ENCODE assay signal across 29 cellular contexts in the genomic region with DNA sequence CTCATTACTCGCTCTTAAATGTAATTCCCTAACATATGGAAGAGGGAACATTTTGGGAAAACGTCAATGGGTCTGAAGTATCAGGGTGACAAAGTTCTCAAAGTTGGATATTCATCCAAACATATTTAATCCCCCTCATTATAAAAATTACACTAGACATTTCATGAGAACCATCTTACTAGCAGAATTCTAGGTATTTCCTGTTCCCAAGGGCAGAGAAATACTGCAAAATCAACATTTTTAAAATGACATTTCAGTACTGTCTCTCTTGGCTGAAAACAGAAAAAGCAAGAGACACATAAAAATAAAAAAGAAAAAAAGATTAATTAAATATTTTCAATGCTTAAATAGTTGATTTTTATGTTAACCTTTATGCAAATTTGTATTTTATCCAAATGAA.
"Had no signal": no experiment of that assay in that cellular context is flagged by ENCODE, and none has a peak within 500 bp of the region (broad histone marks: within the 10 kb centered on the region; RNA-seq: fewer than 3 reads in every experiment).

No MANE protein-coding gene starts in this region.

- ATAC-seq: natural killer cell treated with Interleukin-12 subunit alpha and Interleukin-12 subunit beta and Interleukin-15 and Interleukin-18, amount 100 ng/mL, for 72 hours; psoas muscle; right cardiac atrium; right lobe of liver; stimulated activated effector memory CD8-positive, alpha-beta T cell treated with anti-CD3 and anti-CD28 coated beads, Interleukin-12 subunit alpha, Interleukin-12 subunit beta, amount 100 ng/mL, for 72 hours; stimulated activated naive B cell treated with anti-CD40 and anti-IgM and Interleukin-4, amounts not matched to agents 10 μg/mL and 1 μg/mL and 100 μg/mL, for 72 hours had no signal

- H3K4me3 ChIP-seq: ovary, psoas muscle, right lobe of liver, sigmoid colon, stomach, thoracic aorta, thyroid gland, tibial nerve, upper lobe of left lung, vagina had no signal

- H3K4me1 ChIP-seq: parathyroid adenoma, psoas muscle, right lobe of liver, sigmoid colon, stomach, thyroid gland, tibial nerve, upper lobe of left lung, vagina had no signal

- H3K27ac Mint-ChIP-seq: natural killer cell treated with Interleukin-12 subunit alpha and Interleukin-12 subunit beta and Interleukin-15 and Interleukin-18, amount 100 ng/mL, for 72 hours; nephron progenitor cell; progenitor cell of endocrine pancreas; stimulated activated effector memory CD8-positive, alpha-beta T cell treated with anti-CD3 and anti-CD28 coated beads, Interleukin-12 subunit alpha, Interleukin-12 subunit beta, amount 100 ng/mL, for 72 hours; stimulated activated naive B cell treated with anti-CD40 and anti-IgM and Interleukin-4, amounts not matched to agents 10 μg/mL and 1 μg/mL and 100 μg/mL, for 72 hours; stimulated activated naive CD8-positive, alpha-beta T cell treated with anti-CD3 and anti-CD28 coated beads, Interleukin-15, Interleukin-2, amounts not matched to agents 100 ng/mL and 50 ng/mL, for 24 hours had no signal

- H3K27me3 ChIP-seq: neutrophil, ovary, right lobe of liver, sigmoid colon, stomach, thyroid gland, tibial nerve, upper lobe of left lung, vagina had no signal

- H3K27ac ChIP-seq: neutrophil, ovary, parathyroid adenoma, psoas muscle, right lobe of liver, sigmoid colon, stomach, thyroid gland, tibial nerve, upper lobe of left lung, vagina had no signal

- DNase-seq: nephron progenitor cell; nucleus accumbens; ovary; posterior cingulate gyrus; psoas muscle; right cardiac atrium; right lobe of liver; sigmoid colon; small intestine; stimulated activated CD4-positive, alpha-beta T cell treated with anti-CD3 and anti-CD28 coated beads, Interleukin-15, amount 100 ng/mL, for 24 hours; stimulated activated CD4-positive, alpha-beta T cell treated with anti-CD3 and anti-CD28 coated beads, Interleukin-2, amount 100 ng/mL, for 24 hours; stimulated activated CD4-positive, alpha-beta T cell treated with anti-CD3 and anti-CD28 coated beads, Interleukin-2, amount 100 ng/mL, for 48 hours; stimulated activated CD4-positive, alpha-beta T cell treated with anti-CD3 and anti-CD28 coated beads, Interleukin-4, amount 100 ng/mL, for 24 hours; stimulated activated naive B cell treated with anti-CD40 and anti-IgM and Interleukin-4, amounts not matched to agents 10 μg/mL and 1 μg/mL and 100 μg/mL, for 72 hours; stimulated activated naive CD4-positive, alpha-beta T cell treated with Interleukin-2 at 50 U/mL for 16 hours; stomach; thyroid gland; trophoblast cell; upper lobe of left lung had no signal

- H3K36me3 Mint-ChIP-seq: natural killer cell treated with Interleukin-12 subunit alpha and Interleukin-12 subunit beta and Interleukin-15 and Interleukin-18, amount 100 ng/mL, for 72 hours; stimulated activated effector memory CD8-positive, alpha-beta T cell treated with anti-CD3 and anti-CD28 coated beads, Interleukin-12 subunit alpha, Interleukin-12 subunit beta, amount 100 ng/mL, for 72 hours; stimulated activated naive B cell treated with anti-CD40 and anti-IgM and Interleukin-4, amounts not matched to agents 10 μg/mL and 1 μg/mL and 100 μg/mL, for 72 hours had no signal

- H3K27me3 Mint-ChIP-seq: natural killer cell treated with Interleukin-12 subunit alpha and Interleukin-12 subunit beta and Interleukin-15 and Interleukin-18, amount 100 ng/mL, for 72 hours; stimulated activated naive CD8-positive, alpha-beta T cell treated with anti-CD3 and anti-CD28 coated beads, Interleukin-15, Interleukin-2, amounts not matched to agents 100 ng/mL and 50 ng/mL, for 24 hours had no signal

- H3K9me3 Mint-ChIP-seq: nephron progenitor cell; stimulated activated effector memory CD8-positive, alpha-beta T cell treated with anti-CD3 and anti-CD28 coated beads, Interleukin-12 subunit alpha, Interleukin-12 subunit beta, amount 100 ng/mL, for 72 hours had no signal

- H3K36me3 ChIP-seq: neutrophil, ovary, right lobe of liver, sigmoid colon, stomach, thoracic aorta, thyroid gland, tibial nerve, upper lobe of left lung, vagina had no signal

- H3K4me1 Mint-ChIP-seq: nephron progenitor cell; stimulated activated effector memory CD8-positive, alpha-beta T cell treated with anti-CD3 and anti-CD28 coated beads, Interleukin-12 subunit alpha, Interleukin-12 subunit beta, amount 100 ng/mL, for 72 hours; stimulated activated naive B cell treated with anti-CD40 and anti-IgM and Interleukin-4, amounts not matched to agents 10 μg/mL and 1 μg/mL and 100 μg/mL, for 72 hours had no signal

- H3K4me3 Mint-ChIP-seq: natural killer cell treated with Interleukin-12 subunit alpha and Interleukin-12 subunit beta and Interleukin-15 and Interleukin-18, amount 100 ng/mL, for 72 hours; nephron progenitor cell; neural crest cell; stimulated activated effector memory CD8-positive, alpha-beta T cell treated with anti-CD3 and anti-CD28 coated beads, Interleukin-12 subunit alpha, Interleukin-12 subunit beta, amount 100 ng/mL, for 72 hours; stimulated activated naive B cell treated with anti-CD40 and anti-IgM and Interleukin-4, amounts not matched to agents 10 μg/mL and 1 μg/mL and 100 μg/mL, for 72 hours; stimulated activated naive CD8-positive, alpha-beta T cell treated with anti-CD3 and anti-CD28 coated beads, Interleukin-15, Interleukin-2, amounts not matched to agents 100 ng/mL and 50 ng/mL, for 24 hours had no signal

- H3K9me3 ChIP-seq: neutrophil, ovary, psoas muscle, right lobe of liver, sigmoid colon, stomach, thoracic aorta, thyroid gland, upper lobe of left lung, vagina had no signal
